ENCODE assay signal across 8 cellular contexts in genomic region chr6:131063764-131064272, GRCh38. TPM values are rescaled to one million over a fixed set of nuclear protein-coding genes. Genes with fewer than 3 reads are reported as not detected.
DNase-seq lines count a peak whose midpoint lies in the region; ATAC-seq and TF ChIP-seq lines count a peak whose summit lies in the region.

No MANE protein-coding gene starts in this region.

- H3K27me3 ChIP-seq in IMR-90 (ENCODE audit: control insufficient read depth, insufficient read depth, low read length) (no peaks in the 10 kb centered on the region), dorsolateral prefrontal cortex (no peaks in the 10 kb centered on the region), neuron (ENCODE audit: insufficient read depth, low read length) (no peaks in the 10 kb centered on the region)

- no peak for ATAC-seq in IMR-90 (ENCODE audit: low read depth)
- no peak for ATAC-seq in HG02588 (IDR thresholded peaks at IDR 0.05; ENCODE audit: unreplicated experiment)

- intact Hi-C loops in activated CD4-positive, alpha-beta T cell treated with anti-CD3 and anti-CD28 coated beads, Interleukin-2, amount 10 ng/mL, durations not matched to agents 24 days and 14 days (cut with micrococcal nuclease), result loop anchor here (2.0 to 5.0 kb wide), 2 partner anchors 468 to 563 kb away; no protein-coding TSS in a partner anchor
- intact Hi-C loops in IMR-90 (cut with micrococcal nuclease) (loop anchor here (1.0 to 5.0 kb wide), 4 partner anchors 52 to 174 kb away; partner anchors contain the start of gene AKAP7), dorsolateral prefrontal cortex (cut with DNase I) (loop anchor here (1.0 to 5.0 kb wide), 5 partner anchors 42 to 175 kb away; partner anchors contain the start of gene AKAP7 (in 2 of the 2))

- peaks cover 15% of the 10 kb centered on the region for H3K4me1 Mint-ChIP-seq in activated CD4-positive, alpha-beta T cell treated with anti-CD3 and anti-CD28 coated beads, Interleukin-2, amount 10 ng/mL, durations not matched to agents 24 days and 14 days

- peak overlapping the region; percentile 75 for H2BK120ac ChIP-seq in IMR-90 (ENCODE audit: low read depth, low read length)

- peak overlapping the region; percentile 27 for H4K91ac ChIP-seq in IMR-90 (ENCODE audit: insufficient read depth, low read depth, low read length)

- no peak for TF ChIP-seq POLR2A in IMR-90 (IDR thresholded peaks at IDR 0.05; ENCODE audit: low read depth, low read length)

- no TSS peak for BruUV-seq in IMR-90 (replicated peaks; lab: Mats Ljungman, UMichigan)

- peak overlapping the region; percentile 69 for H3K4me2 ChIP-seq in IMR-90 (ENCODE audit: low read depth, low read length)

- H2AFZ ChIP-seq in IMR-90 (replicated peaks; ENCODE audit: low read length, poor library complexity), result peak overlapping the region; percentile 88
- peak overlapping the region; percentile 95 for H2AFZ ChIP-seq in neuron (ENCODE audit: low read depth, low read length)

- H3K36me3 Mint-ChIP-seq in activated CD4-positive, alpha-beta T cell treated with anti-CD3 and anti-CD28 coated beads, Interleukin-2, amount 10 ng/mL, durations not matched to agents 24 days and 14 days (ENCODE audit: low read depth), result no peaks in the 10 kb centered on the region

- in situ Hi-C loops in IMR-90 (cut with MboI; ENCODE audit: low sequenced_read_pairs), result no loop called here

- peak overlapping the region; percentile 60; the same call in 1 of the 2 replicates for H2BK20ac ChIP-seq in IMR-90 (ENCODE audit: low read depth, low read length)

- peak overlapping the region; percentile 71; the same call in 1 of the 2 replicates for H3K56ac ChIP-seq in IMR-90 (ENCODE audit: extremely low read depth, insufficient read depth, low read length)

- peak overlapping the region; percentile 80 for H2BK5ac ChIP-seq in IMR-90 (ENCODE audit: low read depth, low read length, poor library complexity, severe bottlenecking)

- H4K8ac ChIP-seq in IMR-90 (ENCODE audit: low read depth in 2 of 2, low read length in 2 of 2), result peak overlapping the region; percentile 45 to 72; a peak in 3 of 4 replicates

- H3K27ac Mint-ChIP-seq in activated CD4-positive, alpha-beta T cell treated with anti-CD3 and anti-CD28 coated beads, Interleukin-2, amount 10 ng/mL, durations not matched to agents 24 days and 14 days, result peak overlapping the region; percentile 8

- H3K4me1 ChIP-seq in IMR-90 (ENCODE audit: control insufficient read depth, insufficient read depth, low read length) (0 out of 2 replicates have a peak, but pooled peaks cover 3% of the 10 kb centered on the region), neuron (ENCODE audit: insufficient read depth, low read length) (peaks cover 15% of the 10 kb centered on the region)

- peak overlapping the region; percentile 45 for H3K9ac ChIP-seq in IMR-90 (ENCODE audit: low read depth, low read length)

- peak overlapping the region; percentile 13 for H4K5ac ChIP-seq in IMR-90 (ENCODE audit: low read depth, low read length)

- POLR2A ChIA-PET in IMR-90 (lab: Charles Lee; ENCODE audit: unreplicated experiment), result no interaction called here

- H3K27ac ChIP-seq in IMR-90 (ENCODE audit: insufficient read depth, low read length) (peak overlapping the region; percentile 27), dorsolateral prefrontal cortex (peak overlapping the region; percentile 69 to 96 (median 92))

- peak overlapping the region; percentile 31 for H2AK9ac ChIP-seq in IMR-90 (replicated peaks; ENCODE audit: low read depth, low read length, poor library complexity)

- CTCF ChIA-PET in IMR-90 (lab: Yijun Ruan, JAX), result interaction anchor here (0.6 kb wide), 2 partner anchors 9 to 21 kb away, joined by 3 read pairs; no protein-coding TSS in a partner anchor

- H3K4me3 ChIP-seq in IMR-90 (ENCODE audit: insufficient read depth, low read depth, low read length) (peak overlapping the region; percentile 42), dorsolateral prefrontal cortex (peak overlapping the region; percentile 53 to 99 (median 92)), neuron (ENCODE audit: low read length) (peak overlapping the region; percentile 98)

- H3K9me1 ChIP-seq in IMR-90 (ENCODE audit: insufficient read depth, low read length), result no peaks in the 10 kb centered on the region; the same call in 1 of the 2 replicates

- no peak for TF ChIP-seq RAD21 in IMR-90 (IDR thresholded peaks at IDR 0.05; ENCODE audit: low read length)

- H3K4me3 Mint-ChIP-seq in activated CD4-positive, alpha-beta T cell treated with anti-CD3 and anti-CD28 coated beads, Interleukin-2, amount 10 ng/mL, durations not matched to agents 24 days and 14 days, result peak overlapping the region; percentile 86

- peak overlapping the region; percentile 76; the same call in 1 of the 2 replicates for H3K18ac ChIP-seq in IMR-90 (ENCODE audit: low read depth, low read length)

- 0 out of 2 replicates have a peak overlapping the region, but pooled peaks have one; percentile 62 for H2AK5ac ChIP-seq in IMR-90 (ENCODE audit: low read depth, low read length)

- H3K4ac ChIP-seq in IMR-90 (ENCODE audit: low read depth, low read length), result peak overlapping the region; percentile 78

- dilution Hi-C loops in IMR-90 (cut with HindIII; ENCODE audit: low sequenced_read_pairs, unreplicated experiment), result no loop called here

- peaks cover 0 to 20% of the 10 kb centered on the region in 2 experiments; a peak in 3 of 4 replicates for H3K79me1 ChIP-seq in IMR-90 (ENCODE audit: low read depth in 1 of 2, low read length in 2 of 2)

- TF ChIP-seq CTCF in IMR-90 (conservative IDR thresholded peaks at IDR 0.05; ENCODE audit: low read depth, low read length) (no peak), dorsolateral prefrontal cortex (IDR thresholded peaks at IDR 0.05 in 54 of 56, conservative IDR thresholded peaks at IDR 0.05 in 2 of 56; ENCODE audit: low read depth in 1 of 56, partially characterized antibody in 56 of 56) (peak in 1 of 56 donors; percentile 0)

- no peak for DNase-seq in activated CD4-positive, alpha-beta T cell treated with anti-CD3 and anti-CD28 coated beads, Interleukin-2, amount 10 ng/mL, durations not matched to agents 24 days and 14 days
- DNase-seq in activated CD4-positive, alpha-beta T cell treated with anti-CD3 and anti-CD28 coated beads, Interleukin-2, amount 50 U/mL, for 48 hours, result no peak
- DNase-seq in IMR-90, result no peak
- no peak for DNase-seq in dorsolateral prefrontal cortex
- no peak for DNase-seq in NCI-H1092 treated with DMSO at 0.1 percent for 48 hours (lab: John Stamatoyannopoulos, UW)
- no peak for DNase-seq in NCI-H510A treated with DMSO at 0.1 percent for 48 hours (lab: John Stamatoyannopoulos, UW)

- H3K9me3 Mint-ChIP-seq in activated CD4-positive, alpha-beta T cell treated with anti-CD3 and anti-CD28 coated beads, Interleukin-2, amount 10 ng/mL, durations not matched to agents 24 days and 14 days, result no peaks in the 10 kb centered on the region

- peak overlapping the region; percentile 78 for H3K14ac ChIP-seq in IMR-90 (replicated peaks; ENCODE audit: low read depth, low read length)

- no peaks in the 10 kb centered on the region for H3K9me3 ChIP-seq in IMR-90 (ENCODE audit: control insufficient read depth, insufficient read depth, low read length)
- no peaks in the 10 kb centered on the region for H3K9me3 ChIP-seq in neuron (ENCODE audit: low read length)

- peaks cover 21% of the 10 kb centered on the region for H3K27me3 Mint-ChIP-seq in activated CD4-positive, alpha-beta T cell treated with anti-CD3 and anti-CD28 coated beads, Interleukin-2, amount 10 ng/mL, durations not matched to agents 24 days and 14 days

- peaks cover 16% of the 10 kb centered on the region; the same call in 1 of the 2 replicates for H4K20me1 ChIP-seq in IMR-90 (ENCODE audit: insufficient read depth, low read length)

- 30% methylated on average over 4 of the region's 8 CpGs; no CpG with 5 or more reads in 1 of the 2 experiments for WGBS in IMR-90 (ENCODE audit: extremely low coverage in 2 of 2, insufficient read length in 1 of 2), 2 experiments

- H3K36me3 ChIP-seq in IMR-90 (ENCODE audit: control insufficient read depth, insufficient read depth, low read length), result no peaks in the 10 kb centered on the region
- no peaks in the 10 kb centered on the region for H3K36me3 ChIP-seq in neuron (ENCODE audit: insufficient read depth, low read length)

- peak overlapping the region; percentile 7; the same call in 2 of the 3 replicates for H2BK15ac ChIP-seq in IMR-90 (ENCODE audit: low read depth, low read length)

- H3K23ac ChIP-seq in IMR-90 (ENCODE audit: low read depth, low read length), result peak overlapping the region; percentile 57

TF ChIP-seq in IMR-90, 13 proteins besides CTCF, POLR2A, EP300 and RAD21 (continues in another document):
- TF ChIP-seq RFX5 (IDR thresholded peaks at IDR 0.05; ENCODE audit: low read depth, low read length), result no peak
- TF ChIP-seq FOS (IDR thresholded peaks at IDR 0.05; ENCODE audit: low read depth, low read length), result no peak
- no peak for TF ChIP-seq MAFK (IDR thresholded peaks at IDR 0.05; ENCODE audit: low read depth, low read length)
- TF ChIP-seq CEBPB (IDR thresholded peaks at IDR 0.05; ENCODE audit: low read depth, low read length), result no peak
- no peak for TF ChIP-seq BHLHE40 (IDR thresholded peaks at IDR 0.05; ENCODE audit: low read depth, low read length)
- TF ChIP-seq MAZ (IDR thresholded peaks at IDR 0.05; ENCODE audit: borderline replicate concordance, low read depth, low read length), result no peak
- TF ChIP-seq MXI1 (IDR thresholded peaks at IDR 0.05; ENCODE audit: borderline replicate concordance, low read depth, low read length), result no peak
- TF ChIP-seq ELK1 (IDR thresholded peaks at IDR 0.05; ENCODE audit: borderline replicate concordance, low read depth, low read length), result no peak
- TF ChIP-seq RCOR1 (IDR thresholded peaks at IDR 0.05; ENCODE audit: insufficient replicate concordance, low read length), result no peak
- TF ChIP-seq NFE2L2 (IDR thresholded peaks at IDR 0.05; ENCODE audit: low read depth, low read length), result no peak

RNA-seq across cellular contexts. Expression of gene EPB41L2, which starts 0.8 kb away (rescaled TPM):
- 15.4 and 16.5 TPM in 2 replicates for total RNA-seq in activated CD4-positive, alpha-beta T cell treated with anti-CD3 and anti-CD28 coated beads, Interleukin-2, amount 10 ng/mL, durations not matched to agents 24 days and 14 days
- total RNA-seq in IMR-90 (2012; rRNA removed), result 85.7 and 89.2 TPM in 2 replicates
- 81.5 and 99.8 TPM in 2 replicates for polyA plus RNA-seq in IMR-90 (2012; rRNA removed)
- polyA plus RNA-seq in IMR-90 (2012; cell fraction: cytosol; rRNA removed), result 21.4 and 45.0 TPM in 2 replicates
- polyA plus RNA-seq in IMR-90 (2012; cell fraction: nucleus; rRNA removed; ENCODE audit: low replicate concordance), result 75.6 and 386 TPM in 2 replicates
- 100 to 1,000 TPM; 223 to 458 (median 339) TPM for total RNA-seq in dorsolateral prefrontal cortex

Comparison
In these comparisons a context has a peak if more than half of its experiments do, and no peak if none do; other contexts are left out.
1. H3K4me3 ChIP-seq: peak in every context shown above with its lines; median percentile 98 in neuron; 92 in dorsolateral prefrontal cortex; 42 in IMR-90.